ENCODE assay signal across 15 cellular contexts in genomic region chr15:48887144-48887543, GRCh38.
"Had no signal": no experiment of that assay in that cellular context is flagged by ENCODE, and none has a peak within 500 bp of the region (broad histone marks: within the 10 kb centered on the region; RNA-seq: fewer than 3 reads in every experiment).

No MANE protein-coding gene starts in this region.

- H3K27ac ChIP-seq: thyroid gland had no signal

- H3K4me1 ChIP-seq: thyroid gland had no signal

- ATAC-seq: effector memory CD8-positive, alpha-beta T cell; left lobe of liver had no signal

- H3K9me3 ChIP-seq: thyroid gland had no signal

- H3K4me3 ChIP-seq: thyroid gland had no signal

- H3K36me3 ChIP-seq: thyroid gland had no signal

- H3K27me3 ChIP-seq: thyroid gland had no signal

- DNase-seq: activated CD4-positive, alpha-beta T cell treated with anti-CD3 and anti-CD28 coated beads, Interleukin-2, amount 50 U/mL, for 1 hour; activated CD4-positive, CD25-positive, alpha-beta regulatory T cell treated with anti-CD3 and anti-CD28 coated beads, Interleukin-2, amount 50 U/mL, for 72 hours; activated naive CD8-positive, alpha-beta T cell treated with anti-CD3 and anti-CD28 coated beads for 36 hours; amniotic stem cell; effector memory CD8-positive, alpha-beta T cell; head of caudate nucleus; kidney; nephron progenitor cell; occipital lobe; posterior cingulate gyrus; stimulated activated CD8-positive, alpha-beta memory T cell treated with anti-CD3 and anti-CD28 coated beads, Interleukin-4, amount 100 ng/mL, for 48 hours; stimulated activated naive CD4-positive, alpha-beta T cell; T-helper 1 cell; thyroid gland had no signal
